1 cellular context compared by ENCODE assay signal in the genomic region with DNA sequence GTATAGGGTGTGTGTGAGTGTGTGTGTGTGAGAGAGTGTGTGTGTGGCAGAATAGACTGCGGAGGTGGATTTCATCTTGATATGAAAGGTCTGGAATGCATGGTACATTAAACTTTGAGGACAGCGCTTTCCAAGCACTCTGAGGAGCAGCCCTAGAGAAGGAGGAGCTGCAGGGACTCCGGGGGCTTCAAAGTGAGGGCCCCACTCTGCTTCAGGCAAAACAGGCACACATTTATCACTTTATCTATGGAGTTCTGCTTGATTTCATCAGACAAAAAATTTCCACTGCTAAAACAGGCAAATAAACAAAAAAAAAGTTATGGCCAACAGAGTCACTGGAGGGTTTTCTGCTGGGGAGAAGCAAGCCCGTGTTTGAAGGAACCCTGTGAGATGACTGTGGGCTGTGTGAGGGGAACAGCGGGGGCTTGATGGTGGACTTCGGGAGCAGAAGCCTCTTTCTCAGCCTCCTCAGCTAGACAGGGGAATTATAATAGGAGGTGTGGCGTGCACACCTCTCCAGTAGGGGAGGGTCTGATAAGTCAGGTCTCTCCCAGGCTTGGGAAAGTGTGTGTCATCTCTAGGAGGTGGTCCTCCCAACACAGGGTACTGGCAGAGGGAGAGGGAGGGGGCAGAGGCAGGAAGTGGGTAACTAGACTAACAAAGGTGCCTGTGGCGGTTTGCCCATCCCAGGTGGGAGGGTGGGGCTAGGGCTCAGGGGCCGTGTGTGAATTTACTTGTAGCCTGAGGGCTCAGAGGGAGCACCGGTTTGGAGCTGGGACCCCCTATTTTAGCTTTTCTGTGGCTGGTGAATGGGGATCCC.
TF ChIP-seq lines count a peak whose summit lies in the region.

No MANE protein-coding gene starts in this region.

TF ChIP-seq in SK-N-SH treated with all-trans-retinoic acid at 6 μM for 48 hours, 23 proteins besides CTCF, POLR2A, EP300 and RAD21 (continued from another document):
- TF ChIP-seq, protein P1, sequence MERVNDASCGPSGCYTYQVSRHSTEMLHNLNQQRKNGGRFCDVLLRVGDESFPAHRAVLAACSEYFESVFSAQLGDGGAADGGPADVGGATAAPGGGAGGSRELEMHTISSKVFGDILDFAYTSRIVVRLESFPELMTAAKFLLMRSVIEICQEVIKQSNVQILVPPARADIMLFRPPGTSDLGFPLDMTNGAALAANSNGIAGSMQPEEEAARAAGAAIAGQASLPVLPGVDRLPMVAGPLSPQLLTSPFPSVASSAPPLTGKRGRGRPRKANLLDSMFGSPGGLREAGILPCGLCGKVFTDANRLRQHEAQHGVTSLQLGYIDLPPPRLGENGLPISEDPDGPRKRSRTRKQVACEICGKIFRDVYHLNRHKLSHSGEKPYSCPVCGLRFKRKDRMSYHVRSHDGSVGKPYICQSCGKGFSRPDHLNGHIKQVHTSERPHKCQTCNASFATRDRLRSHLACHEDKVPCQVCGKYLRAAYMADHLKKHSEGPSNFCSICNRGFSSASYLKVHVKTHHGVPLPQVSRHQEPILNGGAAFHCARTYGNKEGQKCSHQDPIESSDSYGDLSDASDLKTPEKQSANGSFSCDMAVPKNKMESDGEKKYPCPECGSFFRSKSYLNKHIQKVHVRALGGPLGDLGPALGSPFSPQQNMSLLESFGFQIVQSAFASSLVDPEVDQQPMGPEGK (CRISPR knock-in tag; IDR thresholded peaks at IDR 0.05; ENCODE audit: borderline replicate concordance) = no peak
- TF ChIP-seq ARNTL (CRISPR knock-in tag; IDR thresholded peaks at IDR 0.05; ENCODE audit: borderline replicate concordance, low read depth) (no peak), SNAI2 (CRISPR knock-in tag; IDR thresholded peaks at IDR 0.05) (no peak), PPARA (CRISPR knock-in tag; IDR thresholded peaks at IDR 0.05; ENCODE audit: borderline replicate concordance) (no peak), CSDC2 (CRISPR knock-in tag; IDR thresholded peaks at IDR 0.05) (no peak), ZC3H10 (CRISPR knock-in tag; IDR thresholded peaks at IDR 0.05) (no peak)
- TF ChIP-seq, protein P2, sequence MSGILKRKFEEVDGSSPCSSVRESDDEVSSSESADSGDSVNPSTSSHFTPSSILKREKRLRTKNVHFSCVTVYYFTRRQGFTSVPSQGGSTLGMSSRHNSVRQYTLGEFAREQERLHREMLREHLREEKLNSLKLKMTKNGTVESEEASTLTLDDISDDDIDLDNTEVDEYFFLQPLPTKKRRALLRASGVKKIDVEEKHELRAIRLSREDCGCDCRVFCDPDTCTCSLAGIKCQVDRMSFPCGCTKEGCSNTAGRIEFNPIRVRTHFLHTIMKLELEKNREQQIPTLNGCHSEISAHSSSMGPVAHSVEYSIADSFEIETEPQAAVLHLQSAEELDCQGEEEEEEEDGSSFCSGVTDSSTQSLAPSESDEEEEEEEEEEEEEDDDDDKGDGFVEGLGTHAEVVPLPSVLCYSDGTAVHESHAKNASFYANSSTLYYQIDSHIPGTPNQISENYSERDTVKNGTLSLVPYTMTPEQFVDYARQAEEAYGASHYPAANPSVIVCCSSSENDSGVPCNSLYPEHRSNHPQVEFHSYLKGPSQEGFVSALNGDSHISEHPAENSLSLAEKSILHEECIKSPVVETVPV (CRISPR knock-in tag; IDR thresholded peaks at IDR 0.05) = no peak
- TF ChIP-seq, protein P3, sequence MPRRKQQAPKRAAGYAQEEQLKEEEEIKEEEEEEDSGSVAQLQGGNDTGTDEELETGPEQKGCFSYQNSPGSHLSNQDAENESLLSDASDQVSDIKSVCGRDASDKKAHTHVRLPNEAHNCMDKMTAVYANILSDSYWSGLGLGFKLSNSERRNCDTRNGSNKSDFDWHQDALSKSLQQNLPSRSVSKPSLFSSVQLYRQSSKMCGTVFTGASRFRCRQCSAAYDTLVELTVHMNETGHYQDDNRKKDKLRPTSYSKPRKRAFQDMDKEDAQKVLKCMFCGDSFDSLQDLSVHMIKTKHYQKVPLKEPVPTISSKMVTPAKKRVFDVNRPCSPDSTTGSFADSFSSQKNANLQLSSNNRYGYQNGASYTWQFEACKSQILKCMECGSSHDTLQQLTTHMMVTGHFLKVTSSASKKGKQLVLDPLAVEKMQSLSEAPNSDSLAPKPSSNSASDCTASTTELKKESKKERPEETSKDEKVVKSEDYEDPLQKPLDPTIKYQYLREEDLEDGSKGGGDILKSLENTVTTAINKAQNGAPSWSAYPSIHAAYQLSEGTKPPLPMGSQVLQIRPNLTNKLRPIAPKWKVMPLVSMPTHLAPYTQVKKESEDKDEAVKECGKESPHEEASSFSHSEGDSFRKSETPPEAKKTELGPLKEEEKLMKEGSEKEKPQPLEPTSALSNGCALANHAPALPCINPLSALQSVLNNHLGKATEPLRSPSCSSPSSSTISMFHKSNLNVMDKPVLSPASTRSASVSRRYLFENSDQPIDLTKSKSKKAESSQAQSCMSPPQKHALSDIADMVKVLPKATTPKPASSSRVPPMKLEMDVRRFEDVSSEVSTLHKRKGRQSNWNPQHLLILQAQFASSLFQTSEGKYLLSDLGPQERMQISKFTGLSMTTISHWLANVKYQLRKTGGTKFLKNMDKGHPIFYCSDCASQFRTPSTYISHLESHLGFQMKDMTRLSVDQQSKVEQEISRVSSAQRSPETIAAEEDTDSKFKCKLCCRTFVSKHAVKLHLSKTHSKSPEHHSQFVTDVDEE (CRISPR knock-in tag; IDR thresholded peaks at IDR 0.05) = no peak
